16 cellular contexts compared by ENCODE assay signal in the genomic region with DNA sequence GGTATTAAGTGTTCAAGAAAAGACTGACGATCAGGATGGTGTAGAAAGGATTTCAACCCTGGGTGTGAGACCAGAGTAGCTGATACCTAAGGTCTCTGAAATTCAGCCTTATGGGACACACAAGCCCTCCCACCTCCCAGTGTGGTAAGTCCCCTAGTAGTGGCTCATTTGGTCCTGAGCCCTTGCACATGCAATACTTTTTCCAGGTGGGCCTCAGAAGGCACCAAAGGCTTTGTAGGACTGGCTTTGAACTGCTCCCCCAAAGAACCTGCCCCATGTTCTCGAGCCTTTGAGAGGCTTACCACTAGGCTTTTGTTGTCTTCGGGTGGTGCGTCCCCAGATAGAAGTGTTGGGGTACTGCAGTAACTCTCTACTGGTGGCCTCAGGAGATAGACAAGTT. TPM values are rescaled to one million over a fixed set of nuclear protein-coding genes. Genes with fewer than 3 reads are reported as not detected.
A peak's percentile ranks its signal among the peaks of the same experiment; 100 is the strongest.
DNase-seq lines count a peak whose midpoint lies in the region; ATAC-seq and TF ChIP-seq lines count a peak whose summit lies in the region.
"Had no signal": no experiment of that assay in that cellular context is flagged by ENCODE, and none has a peak within 500 bp of the region (broad histone marks: within the 10 kb centered on the region; RNA-seq: fewer than 3 reads in every experiment).

No MANE protein-coding gene starts in this region.

- WGBS in esophagus muscularis mucosa = 83% methylated on average over 4 of the region's 4 CpGs

- ATAC-seq in activated CD4-positive, CD25-positive, alpha-beta regulatory T cell treated with anti-CD3 and anti-CD28 coated beads, Interleukin-2, amount 50 U/mL, for 24 hours = no peak
- ATAC-seq: CD8-positive, alpha-beta T cell; GM23338 had no signal

- no peaks in the 10 kb centered on the region for H3K27me3 ChIP-seq in right atrium auricular region
- peaks cover 71% of the 10 kb centered on the region for H3K27me3 ChIP-seq in left ventricle myocardium inferior (ENCODE audit: low read depth)
- H3K27me3 ChIP-seq in esophagus muscularis mucosa = peaks cover 0 to 24% (median 0%) of the 10 kb centered on the region in 4 donors

- TF ChIP-seq EP300 in esophagus muscularis mucosa (IDR thresholded peaks at IDR 0.05) = no peak

- no peak for TF ChIP-seq CTCF in right atrium auricular region (IDR thresholded peaks at IDR 0.05)
- TF ChIP-seq CTCF in left ventricle myocardium inferior (IDR thresholded peaks at IDR 0.05; ENCODE audit: borderline replicate concordance) = no peak
- no peak for TF ChIP-seq CTCF in esophagus muscularis mucosa (IDR thresholded peaks at IDR 0.05)

- no peaks in the 10 kb centered on the region for H3K4me1 ChIP-seq in right atrium auricular region
- H3K4me1 ChIP-seq in left ventricle myocardium inferior = no peaks in the 10 kb centered on the region
- H3K4me1 ChIP-seq in esophagus muscularis mucosa = no peaks in the 10 kb centered on the region

- H3K9me3 ChIP-seq in right atrium auricular region (no peaks in the 10 kb centered on the region), left ventricle myocardium inferior (replicated peaks) (no peaks in the 10 kb centered on the region), esophagus muscularis mucosa (no peaks in the 10 kb centered on the region)

- H3K36me3 ChIP-seq in right atrium auricular region (no peaks in the 10 kb centered on the region), left ventricle myocardium inferior (no peaks in the 10 kb centered on the region), esophagus muscularis mucosa (no peaks in the 10 kb centered on the region)

- no peak overlapping the region for H3K27ac ChIP-seq in right atrium auricular region
- H3K27ac ChIP-seq in left ventricle myocardium inferior (replicated peaks) = no peak overlapping the region
- H3K27ac ChIP-seq in esophagus muscularis mucosa (replicated peaks in 1 of 4) = no peak overlapping the region
- H3K27ac ChIP-seq: 22Rv1 had no signal

- peak; percentile 19 for DNase-seq in activated CD4-positive, CD25-positive, alpha-beta regulatory T cell treated with anti-CD3 and anti-CD28 coated beads, Interleukin-2, amount 50 U/mL, for 72 hours
- peak; percentile 53 for DNase-seq in activated CD8-positive, alpha-beta memory T cell treated with anti-CD3 and anti-CD28 coated beads, Interleukin-2, amount 50 U/mL, for 48 hours
- no peak for DNase-seq in activated CD8-positive, alpha-beta memory T cell treated with anti-CD3 and anti-CD28 coated beads for 24 hours
- DNase-seq in right atrium auricular region (ENCODE audit: low spot score) (peak; percentile 36), left ventricle myocardium inferior (no peak), esophagus muscularis mucosa (ENCODE audit: extremely low spot score) (peak; percentile 66), kidney glomerular epithelial cell (lab: John Stamatoyannopoulos, UW) (no peak)
- DNase-seq: CD8-positive, alpha-beta T cell; COR-L47; DND-41; GDM1; H7 had no signal

- no peak for TF ChIP-seq POLR2A in esophagus muscularis mucosa (IDR thresholded peaks at IDR 0.05; ENCODE audit: low read depth)

- H3K4me3 ChIP-seq in right atrium auricular region = no peak overlapping the region
- H3K4me3 ChIP-seq in left ventricle myocardium inferior = no peak overlapping the region
- no peak overlapping the region for H3K4me3 ChIP-seq in esophagus muscularis mucosa
- H3K4me3 ChIP-seq: GM23338 had no signal

- intact Hi-C loops in left ventricle myocardium inferior (cut with micrococcal nuclease) (no loop called here), esophagus muscularis mucosa (cut with DNase I) (no loop called here)

RNA-seq across cellular contexts. Expression of a gene that starts 0.8 kb away (rescaled TPM):
- total RNA-seq in right atrium auricular region = not detected
- total RNA-seq in left ventricle myocardium inferior = not detected
- not detected for total RNA-seq in esophagus muscularis mucosa
- total RNA-seq: A673; CD8-positive, alpha-beta T cell; GM23338; H7 had no signal

RNA-seq across cellular contexts. Expression of a gene that starts 15.4 kb away (rescaled TPM):
- total RNA-seq in right atrium auricular region (under 1 TPM; 0.33 to 0.90 TPM), left ventricle myocardium inferior (0.36 TPM), esophagus muscularis mucosa (1 to 10 TPM in 3 of 4 donors, under 1 TPM in 1; 0.80 to 6.3 (median 1.6) TPM)
- total RNA-seq: A673, GM23338 had no signal

RNA-seq across cellular contexts. Expression of a gene that starts 22.6 kb away (rescaled TPM):
- total RNA-seq in right atrium auricular region = 1 to 10 TPM; 6.2 to 6.8 TPM
- total RNA-seq in left ventricle myocardium inferior = 10.3 TPM
- 10 to 100 TPM in 3 of 4 donors, 1 to 10 TPM in 1; 8.4 to 12.5 (median 10.4) TPM for total RNA-seq in esophagus muscularis mucosa

RNA-seq across cellular contexts. Expression of a gene that starts 56.4 kb away (rescaled TPM):
- 1 to 10 TPM; 1.8 to 3.7 TPM for total RNA-seq in right atrium auricular region
- 3.1 TPM for total RNA-seq in left ventricle myocardium inferior
- total RNA-seq in esophagus muscularis mucosa = 10 to 100 TPM in 1 of 4 donors, 1 to 10 TPM in 3; 4.1 to 12.8 (median 5.8) TPM

Comparison
In these comparisons a context has a peak if more than half of its experiments do, and no peak if none do; other contexts are left out.
1. DNase-seq: peak in activated CD4-positive, CD25-positive, alpha-beta regulatory T cell treated with anti-CD3 and anti-CD28 coated beads, Interleukin-2, amount 50 U/mL, for 72 hours (single experiment), activated CD8-positive, alpha-beta memory T cell treated with anti-CD3 and anti-CD28 coated beads, Interleukin-2, amount 50 U/mL, for 48 hours (single experiment), right atrium auricular region (single experiment) and esophagus muscularis mucosa (single experiment); none in activated CD8-positive, alpha-beta memory T cell treated with anti-CD3 and anti-CD28 coated beads for 24 hours (single experiment), left ventricle myocardium inferior (single experiment) and kidney glomerular epithelial cell (single experiment).